In the genomic region with DNA sequence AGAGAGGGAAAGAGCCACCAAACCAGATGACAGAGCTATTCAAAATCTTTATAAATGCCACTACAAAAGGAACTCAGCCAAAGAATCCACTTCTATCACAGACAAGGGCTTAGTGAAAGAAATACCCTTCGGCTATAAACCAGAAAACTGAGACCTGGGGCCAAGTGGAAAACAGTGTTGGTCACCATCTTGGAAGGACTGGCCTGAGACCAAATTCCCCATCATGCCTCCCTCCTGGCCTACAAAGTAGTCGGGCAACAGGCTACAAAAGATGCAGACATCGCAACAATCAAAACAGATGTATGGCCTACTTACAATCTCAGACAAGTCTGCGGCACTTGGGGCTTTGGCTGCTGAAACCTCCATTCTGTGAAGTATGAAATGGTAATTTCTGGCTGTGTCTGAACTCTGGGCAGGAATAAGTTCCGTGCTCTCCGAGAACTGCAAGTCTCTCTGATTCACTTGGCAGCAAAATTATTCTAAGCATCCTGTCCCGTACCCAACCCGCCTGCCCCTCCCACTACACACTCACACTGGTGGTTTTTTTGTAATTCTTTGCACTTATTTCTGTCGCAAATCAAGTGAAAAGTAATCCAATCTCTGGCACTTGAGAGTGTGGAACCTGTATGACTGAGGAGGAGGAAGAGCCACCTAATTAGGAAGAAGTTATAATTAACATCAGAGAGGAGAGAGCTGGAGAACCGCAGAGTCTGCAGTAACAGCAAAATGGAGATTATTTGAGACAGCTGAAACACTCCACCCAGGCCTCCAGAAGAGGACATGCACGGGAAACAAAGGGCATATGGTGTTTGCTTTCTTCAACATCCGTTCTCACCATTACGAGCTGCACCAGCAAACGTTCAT, we compare ENCODE assay signal across 8 cellular contexts.
DNase-seq lines count a peak whose midpoint lies in the region; ATAC-seq, FAIRE-seq and TF ChIP-seq lines count a peak whose summit lies in the region.

No MANE protein-coding gene starts in this region.

- H3K9me2 ChIP-seq in DOHH2 (replicated peaks; ENCODE audit: control insufficient read depth, low read length) (no peaks in the 10 kb centered on the region), OCI-LY7 (ENCODE audit: insufficient read depth, low read length) (no peaks in the 10 kb centered on the region)

- SMC1A ChIA-PET in GM12878 (lab: Charles Lee; ENCODE audit: uncharacterized antibody, unreplicated experiment) = interaction anchor here (0.8 to 4.0 kb wide), 12 partner anchors 8 to 60 kb away, joined by 3 to 12 read pairs (median 4); no protein-coding TSS in a partner anchor

- no peak for FAIRE-seq in GM12878 (lab: Jason Lieb, UNC)
- FAIRE-seq in frontal cortex (lab: Jason Lieb, UNC) = no peak

- no peaks in the 10 kb centered on the region for H3K27me3 ChIP-seq in DOHH2 (ENCODE audit: control insufficient read depth, low read length)
- H3K27me3 ChIP-seq in GM12878 (replicated peaks in 1 of 2; ENCODE audit: control insufficient read depth in 2 of 2, insufficient read depth in 2 of 2, low read length in 1 of 2) = no peaks in the 10 kb centered on the region

- TF ChIP-seq EP300 in GM12878 (IDR thresholded peaks at IDR 0.05; ENCODE audit: borderline replicate concordance in 1 of 2, control insufficient read depth in 1 of 2, low read depth in 2 of 2, low read length in 2 of 2) = no peak

- TF ChIP-seq CTCF in DOHH2 (IDR thresholded peaks at IDR 0.05; ENCODE audit: low read depth, low read length, poor library complexity, severe bottlenecking) (no peak), OCI-LY7 (conservative IDR thresholded peaks at IDR 0.05; ENCODE audit: low read length) (no peak), GM12878 (IDR thresholded peaks at IDR 0.05 in 2 of 3, conservative IDR thresholded peaks at IDR 0.05 in 1 of 3; ENCODE audit: control insufficient read depth in 2 of 3, extremely low read depth in 1 of 3, insufficient read depth in 1 of 3, low read depth in 3 of 3, low read length in 3 of 3) (no peak)

- H3K79me2 ChIP-seq in DOHH2 (ENCODE audit: control insufficient read depth, low read length) (peaks cover 58% of the 10 kb centered on the region), OCI-LY7 (ENCODE audit: insufficient read depth, low read depth, low read length) (peaks cover 26% of the 10 kb centered on the region; the same call in 1 of the 2 replicates), GM12878 (ENCODE audit: control insufficient read depth, insufficient read depth, low read length) (peaks cover 82% of the 10 kb centered on the region)

- H3K4me3 ChIP-seq in DOHH2 (ENCODE audit: low read length) (peak overlapping the region; percentile 55), OCI-LY7 (ENCODE audit: low read depth, low read length, poor library complexity, severe bottlenecking) (peak overlapping the region; percentile 59), GM12878 (peak overlapping the region; percentile 8; the same call in 1 of the 2 replicates)

- peaks cover 69% of the 10 kb centered on the region for H3K4me1 ChIP-seq in DOHH2 (ENCODE audit: control insufficient read depth, low read length)
- H3K4me1 ChIP-seq in OCI-LY7 (ENCODE audit: insufficient read depth, low read length, poor library complexity, severe bottlenecking) = peaks cover 79% of the 10 kb centered on the region
- H3K4me1 ChIP-seq in GM12878 (ENCODE audit: control insufficient read depth, insufficient read depth, low read length) = peaks cover 19% of the 10 kb centered on the region

- no peaks in the 10 kb centered on the region for H3K9me3 ChIP-seq in DOHH2 (ENCODE audit: control insufficient read depth, insufficient read depth, low read length)
- H3K9me3 ChIP-seq in OCI-LY7 (ENCODE audit: low read length) = no peaks in the 10 kb centered on the region
- no peaks in the 10 kb centered on the region for H3K9me3 ChIP-seq in GM12878 (replicated peaks; ENCODE audit: control insufficient read depth, insufficient read depth, low read length)

- no peak for TF ChIP-seq POLR2A in GM12878 (IDR thresholded peaks at IDR 0.05; ENCODE audit: low read depth, low read length)

- no peak for ATAC-seq in GM12878
- ATAC-seq in naive B cell (ENCODE audit: low read depth in 2 of 2) = peak; percentile 14 to 39
- ATAC-seq in GM18511 (IDR thresholded peaks at IDR 0.05; ENCODE audit: unreplicated experiment) = no peak

- H4K20me1 ChIP-seq in DOHH2 (ENCODE audit: control insufficient read depth, insufficient read depth, low read depth, low read length) (no peaks in the 10 kb centered on the region), OCI-LY7 (ENCODE audit: insufficient read depth, low read length) (no peaks in the 10 kb centered on the region), GM12878 (ENCODE audit: control insufficient read depth, insufficient read depth) (no peaks in the 10 kb centered on the region)

- in situ Hi-C loops in GM12878 (cut with MboI) (no loop called here), G401 (cut with HindIII; ENCODE audit: low sequenced_read_pairs) (no loop called here)

- H2AFZ ChIP-seq in OCI-LY7 (ENCODE audit: low read length) (peak overlapping the region; percentile 26; the same call in 1 of the 2 replicates), GM12878 (ENCODE audit: control insufficient read depth, low read depth, low read length) (no peak overlapping the region)

- peaks cover 3% of the 10 kb centered on the region; the same call in 1 of the 2 replicates for H3F3A ChIP-seq in DOHH2 (ENCODE audit: control insufficient read depth, insufficient read depth)

- peak overlapping the region; percentile 13; the same call in 1 of the 2 replicates for H3K9ac ChIP-seq in GM12878 (ENCODE audit: control insufficient read depth, insufficient read depth, low read length)

- WGBS in GM12878 (ENCODE audit: insufficient coverage, insufficient replicate concordance, low lambda C conversion rate, missing lambda C conversion rate) = 58% methylated on average over 14 of the region's 14 CpGs

- BruUV-seq in OCI-LY7 (replicated peaks; lab: Mats Ljungman, UMichigan) (no TSS peak), GM12878 (replicated peaks; lab: Mats Ljungman, UMichigan) (TSS peak; percentile 19)

- POLR2A ChIA-PET in OCI-LY7 (lab: Charles Lee) (interaction anchor here (0.5 to 2.5 kb wide), 3 partner anchors 13 to 72 kb away, joined by 3 to 9 read pairs (median 4); no protein-coding TSS in a partner anchor), GM12878 (lab: Charles Lee) (interaction anchor here (0.8 to 2.9 kb wide), 8 partner anchors 9 to 46 kb away, joined by 3 to 12 read pairs (median 4); no protein-coding TSS in a partner anchor)

- RAD21 ChIA-PET in GM12878 (lab: Charles Lee; ENCODE audit: unreplicated experiment) = interaction anchor here (0.7 to 3.4 kb wide), 8 partner anchors 11 to 83 kb away, joined by 3 to 13 read pairs (median 4); no protein-coding TSS in a partner anchor

- CTCF ChIA-PET in OCI-LY7 (lab: Charles Lee; ENCODE audit: unreplicated experiment) (no interaction called here), GM12878 (lab: Yijun Ruan, JAX) (interaction anchor here (1.2 kb wide), 1 partner anchor 59 kb away, joined by 3 read pairs; no protein-coding TSS in a partner anchor)

- H3K4me3 Mint-ChIP-seq in naive B cell = peak overlapping the region in 6 of 8 donors; percentile 41 to 70 (median 60)

- no peaks in the 10 kb centered on the region for H3K36me3 Mint-ChIP-seq in naive B cell

- H3K36me3 ChIP-seq in DOHH2 (ENCODE audit: control insufficient read depth, low read length) = no peaks in the 10 kb centered on the region
- H3K36me3 ChIP-seq in OCI-LY7 (ENCODE audit: insufficient read depth, low read length) = no peaks in the 10 kb centered on the region
- peaks cover 2 to 6% of the 10 kb centered on the region in 2 experiments; a peak in 2 of 4 replicates for H3K36me3 ChIP-seq in GM12878 (ENCODE audit: control insufficient read depth in 2 of 2, insufficient read depth in 2 of 2, low read length in 1 of 2)

- H3K4me2 ChIP-seq in DOHH2 (ENCODE audit: low read length) (peak overlapping the region; percentile 76), OCI-LY7 (ENCODE audit: low read length) (peak overlapping the region; percentile 83), GM12878 (ENCODE audit: control insufficient read depth, insufficient read depth) (peak overlapping the region; percentile 34; the same call in 1 of the 2 replicates)

- H3K27ac ChIP-seq in DOHH2 (ENCODE audit: low read depth, low read length) (peak overlapping the region; percentile 59), OCI-LY7 (ENCODE audit: low read depth, low read length, poor library complexity, severe bottlenecking) (peak overlapping the region; percentile 76), GM12878 (ENCODE audit: control insufficient read depth, insufficient read depth) (peak overlapping the region; percentile 73)

- no peaks in the 10 kb centered on the region for H3K27me3 Mint-ChIP-seq in naive B cell

- TF ChIP-seq RAD21 in GM12878 (IDR thresholded peaks at IDR 0.05; ENCODE audit: insufficient read depth, low read depth, low read length) = no peak

- DNase-seq in OCI-LY7 (ENCODE audit: low spot score) = peak; percentile 61
- DNase-seq in GM12878 (ENCODE audit: low read depth, low spot score) = no peak
- DNase-seq in naive B cell = no peak
- no peak for DNase-seq in G401 (ENCODE audit: low spot score)
- DNase-seq in frontal cortex (ENCODE audit: low spot score in 2 of 2) = no peak
- no peak for DNase-seq in KG1 (lab: John Stamatoyannopoulos, UW)

- peaks cover 0 to 2% (median 0%) of the 10 kb centered on the region in 7 donors for H3K9me3 Mint-ChIP-seq in naive B cell

- intact Hi-C loops in OCI-LY7 (cut with micrococcal nuclease; ENCODE audit: unreplicated experiment) = loop anchor here (10.0 kb wide), 1 partner anchor 65 kb away; no protein-coding TSS in a partner anchor
- intact Hi-C loops in GM12878 (cut with micrococcal nuclease; ENCODE audit: unreplicated experiment) = no loop called here

- peak overlapping the region in 5 of 6 donors; percentile 1 to 91 (median 57) for H3K27ac Mint-ChIP-seq in naive B cell

- peaks cover 32 to 58% (median 42%) of the 10 kb centered on the region in 3 donors for H3K4me1 Mint-ChIP-seq in naive B cell

Comparison
In these comparisons a context has a peak if more than half of its experiments do, and no peak if none do; other contexts are left out.
1. H3K4me3 ChIP-seq: peak in every context shown above with its lines; median percentile 59 in OCI-LY7; 55 in DOHH2; 8 in GM12878.
2. ATAC-seq: peak in naive B cell (2 of 2); none in GM12878 (single experiment) and GM18511 (single experiment).
3. Peak in every context shown above with its lines, with median percentiles within 50 percentile points of each other: H3K27ac ChIP-seq and H3K4me2 ChIP-seq.